ENCODE assay signal across 8 cellular contexts in the genomic region with DNA sequence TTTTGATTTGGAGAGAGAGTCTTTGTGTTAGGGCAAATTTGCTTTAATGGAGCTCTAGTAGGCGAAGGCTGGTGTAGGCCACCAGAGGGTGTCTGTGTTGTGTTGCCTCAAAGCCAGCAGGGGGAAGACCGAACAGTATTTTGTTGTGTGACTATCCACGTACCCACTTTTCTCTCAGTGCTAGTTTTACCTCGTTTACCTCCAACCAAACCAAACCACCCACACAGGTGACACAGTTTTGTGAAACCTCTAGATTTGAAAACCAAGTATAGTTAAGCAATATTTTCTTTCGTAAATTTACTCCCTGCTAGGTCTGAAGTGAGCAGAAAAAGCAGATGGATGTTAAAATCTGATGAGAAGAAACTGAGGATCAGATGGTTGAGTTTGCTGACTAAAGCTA. TPM values are rescaled to one million over a fixed set of nuclear protein-coding genes. Genes with fewer than 3 reads are reported as not detected.
DNase-seq lines count a peak whose midpoint lies in the region; ATAC-seq and TF ChIP-seq lines count a peak whose summit lies in the region.

No MANE protein-coding gene starts in this region.

- DNase-seq in ELF-1 (ENCODE audit: low read depth, low spot score) (peak; percentile 63), HCT116 (ENCODE audit: low read depth, low spot score) (peak; percentile 37), NCI-H2081 (lab: John Stamatoyannopoulos, UW) (peak; percentile 45 to 77), UCSD-AML1 (lab: John Stamatoyannopoulos, UW; ENCODE audit: unreplicated experiment) (peak; percentile 27), caudate nucleus (lab: John Stamatoyannopoulos, UW) (peak in 52 of 61 donors; percentile 3 to 82 (median 37)), kidney glomerular epithelial cell (lab: John Stamatoyannopoulos, UW) (peak; percentile 34), OCI-M2 (lab: John Stamatoyannopoulos, UW; ENCODE audit: unreplicated experiment) (no peak)
- peak; percentile 63 for DNase-seq in stimulated activated CD4-positive, alpha-beta T cell treated with anti-CD3 and anti-CD28 coated beads, Interleukin-1b, Interleukin-23, amount 100 ng/mL, for 48 hours

- BruUV-seq in HCT116 (replicated peaks; lab: Mats Ljungman, UMichigan) = no TSS peak

- H3K36me3 ChIP-seq in HCT116 (ENCODE audit: control insufficient read depth in 1 of 2, insufficient read depth in 2 of 2, low read length in 2 of 2) = peaks cover 3 to 5% of the 10 kb centered on the region in 2 experiments; a peak in 3 of 4 replicates

- peak; percentile 77 for TF ChIP-seq RAD21 in HCT116 (IDR thresholded peaks at IDR 0.05; ENCODE audit: low read depth)

- TF ChIP-seq CTCF in HCT116 (IDR thresholded peaks at IDR 0.05 in 2 of 3, conservative IDR thresholded peaks at IDR 0.05 in 1 of 3; ENCODE audit: borderline replicate concordance in 1 of 3, insufficient read depth in 1 of 3, low read depth in 2 of 3, low read length in 2 of 3) = peak; percentile 83 to 98 (median 90)

- H3K4me3 ChIP-seq in HCT116 (replicated peaks in 1 of 2; ENCODE audit: low read depth in 1 of 2, low read length in 2 of 2) = no peak overlapping the region

- no peaks in the 10 kb centered on the region for H3K79me2 ChIP-seq in HCT116 (ENCODE audit: insufficient read depth, low read length)

- H3K27ac ChIP-seq in HCT116 (ENCODE audit: low read depth, low read length) = no peak overlapping the region
- peak overlapping the region; percentile 71 for H3K27ac ChIP-seq in caudate nucleus (ENCODE audit: low read depth, low read length)

- no peak for TF ChIP-seq POLR2A in HCT116 (IDR thresholded peaks at IDR 0.05; ENCODE audit: borderline replicate concordance, extremely low read depth, insufficient read depth, insufficient read length)

- intact Hi-C loops in HCT116 (cut with micrococcal nuclease) = loop anchor here (1.0 kb wide), 2 partner anchors 133 to 203 kb away; a partner anchor contains a TSS

- RAD21 ChIA-PET in HCT116 (lab: Charles Lee; ENCODE audit: low non-redundant PET in 1 of 2, low total read pairs in 2 of 2, uncharacterized antibody in 2 of 2, unreplicated experiment in 2 of 2) = interaction anchor here (0.7 to 1.0 kb wide), 2 partner anchors 132 kb away, joined by 3 read pairs; a partner anchor contains a TSS

- no peaks in the 10 kb centered on the region for H3K27me3 ChIP-seq in HCT116 (ENCODE audit: insufficient read depth, low read length)

- ATAC-seq in HCT116 = peak; percentile 91

- no peaks in the 10 kb centered on the region for H4K20me1 ChIP-seq in HCT116 (ENCODE audit: insufficient read depth)

- H3K9ac ChIP-seq in HCT116 (ENCODE audit: low read length) = no peak overlapping the region

- no peak overlapping the region for H2AFZ ChIP-seq in HCT116 (ENCODE audit: low read depth, low read length, poor library complexity, severe bottlenecking)

- CTCF ChIA-PET in HCT116 (lab: Charles Lee) = interaction anchor here (0.7 to 2.7 kb wide), 14 partner anchors 8 to 203 kb away, joined by 3 to 48 read pairs (median 4); a partner anchor contains a TSS

- H3K4me1 ChIP-seq in HCT116 (ENCODE audit: control insufficient read depth in 1 of 2, insufficient read depth in 2 of 2, low read length in 2 of 2) = peaks cover 12 to 14% of the 10 kb centered on the region in 2 experiments; a peak in 3 of 4 replicates

- no peak overlapping the region for H3K4me2 ChIP-seq in HCT116 (ENCODE audit: low read length)

- POLR2A ChIA-PET in HCT116 (lab: Charles Lee) = interaction anchor here (0.7 to 1.0 kb wide), 2 partner anchors 132 to 203 kb away, joined by 3 read pairs; a partner anchor contains a TSS

- no peaks in the 10 kb centered on the region for H3K9me3 ChIP-seq in HCT116 (ENCODE audit: control insufficient read depth in 1 of 2, insufficient read depth in 1 of 2, low read depth in 1 of 2, low read length in 2 of 2)

- no peaks in the 10 kb centered on the region for H3K9me2 ChIP-seq in HCT116 (ENCODE audit: insufficient read depth)

TF ChIP-seq in HCT116, 20 proteins besides CTCF, POLR2A, EP300 and RAD21:
- TF ChIP-seq, protein P1, sequence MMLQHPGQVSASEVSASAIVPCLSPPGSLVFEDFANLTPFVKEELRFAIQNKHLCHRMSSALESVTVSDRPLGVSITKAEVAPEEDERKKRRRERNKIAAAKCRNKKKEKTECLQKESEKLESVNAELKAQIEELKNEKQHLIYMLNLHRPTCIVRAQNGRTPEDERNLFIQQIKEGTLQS (IDR thresholded peaks at IDR 0.05) = no peak
- TF ChIP-seq JUND (IDR thresholded peaks at IDR 0.05) = no peak

RNA-seq across cellular contexts. Expression of a gene that starts 36.3 kb away (rescaled TPM):
- total RNA-seq in HCT116 (2021; ENCODE audit: unreplicated experiment) = not detected
- 0.18 and 0.22 TPM in 2 replicates for polyA plus RNA-seq in HCT116 (2012)

RNA-seq across cellular contexts. Expression of a gene that starts 42.5 kb away (rescaled TPM):
- total RNA-seq in HCT116 (2021; ENCODE audit: unreplicated experiment) = 40.1 TPM
- 36.9 and 47.0 TPM in 2 replicates for polyA plus RNA-seq in HCT116 (2012)

RNA-seq across cellular contexts. Expression of a gene that starts 44.3 kb away (rescaled TPM):
- total RNA-seq in HCT116 (2021; ENCODE audit: unreplicated experiment) = 16.3 TPM
- 12.8 and 17.1 TPM in 2 replicates for polyA plus RNA-seq in HCT116 (2012)
